ENCODE assay signal across 30 cellular contexts in genomic region chr3:124424396-124424795, GRCh38.
"Had no signal": no experiment of that assay in that cellular context is flagged by ENCODE, and none has a peak within 500 bp of the region (broad histone marks: within the 10 kb centered on the region; RNA-seq: fewer than 3 reads in every experiment).

No MANE protein-coding gene starts in this region.

- H3K4me1 Mint-ChIP-seq: immature natural killer cell, naive B cell, natural killer cell, neural progenitor cell had no signal

- ATAC-seq: left colon; left lung; lower lobe of right lung; natural killer cell; right lobe of liver; stimulated activated naive B cell treated with anti-CD40 and anti-IgM and Interleukin-4, amounts not matched to agents 10 μg/mL and 1 μg/mL and 100 μg/mL, for 72 hours; stimulated activated naive CD8-positive, alpha-beta T cell treated with anti-CD3 and anti-CD28 coated beads, Interleukin-15, Interleukin-2, amounts not matched to agents 100 U/mL and 50 U/mL, for 24 hours; upper lobe of right lung had no signal

- H3K36me3 Mint-ChIP-seq: immature natural killer cell; naive B cell; natural killer cell; stimulated activated naive B cell treated with anti-CD40 and anti-IgM and Interleukin-4, amounts not matched to agents 10 μg/mL and 1 μg/mL and 100 μg/mL, for 72 hours had no signal

- H3K9me3 Mint-ChIP-seq: immature natural killer cell; naive B cell; natural killer cell; nephron progenitor cell; neural progenitor cell; stimulated activated naive B cell treated with anti-CD40 and anti-IgM and Interleukin-4, amounts not matched to agents 10 μg/mL and 1 μg/mL and 100 μg/mL, for 72 hours had no signal

- H3K4me3 Mint-ChIP-seq: immature natural killer cell; naive B cell; natural killer cell; nephron progenitor cell; neural progenitor cell; stimulated activated naive B cell treated with anti-CD40 and anti-IgM and Interleukin-4, amounts not matched to agents 10 μg/mL and 1 μg/mL and 100 μg/mL, for 72 hours had no signal

- H3K27ac Mint-ChIP-seq: immature natural killer cell; natural killer cell; nephron progenitor cell; neural progenitor cell; progenitor cell of endocrine pancreas; stimulated activated naive B cell treated with anti-CD40 and anti-IgM and Interleukin-4, amounts not matched to agents 10 μg/mL and 1 μg/mL and 100 μg/mL, for 72 hours had no signal

- H3K27me3 Mint-ChIP-seq: naive B cell; progenitor cell of endocrine pancreas; stimulated activated naive B cell treated with anti-CD40 and anti-IgM and Interleukin-4, amounts not matched to agents 10 μg/mL and 1 μg/mL and 100 μg/mL, for 72 hours had no signal

- H3K9me3 ChIP-seq: left lung, lower lobe of right lung, neutrophil, right atrium auricular region, right lobe of liver, stomach, thoracic aorta, tibial artery, upper lobe of right lung had no signal

- FAIRE-seq: islet of Langerhans, kidney had no signal

- H3K36me3 ChIP-seq: left lung, neural progenitor cell, neutrophil, upper lobe of right lung had no signal

- DNase-seq: hypothalamus; immature natural killer cell; kidney; left colon; left lung; lower lobe of right lung; mammary epithelial cell; mesenchymal stem cell; naive B cell; natural killer cell; nephron progenitor cell; occipital lobe; right lobe of liver; stimulated activated CD4-positive, alpha-beta T cell treated with anti-CD3 and anti-CD28 coated beads, Interleukin-12 subunit alpha, Interleukin-12 subunit beta, amount 100 ng/mL, for 4 hours; stimulated activated CD4-positive, alpha-beta T cell treated with anti-CD3 and anti-CD28 coated beads, Interleukin-15, amount 100 ng/mL, for 24 hours; stimulated activated CD4-positive, alpha-beta T cell treated with anti-CD3 and anti-CD28 coated beads, Interleukin-2, amount 100 ng/mL, for 24 hours; stimulated activated CD4-positive, alpha-beta T cell treated with anti-CD3 and anti-CD28 coated beads, Interleukin-4, amount 100 ng/mL, for 1 hour; stimulated activated naive B cell treated with anti-CD40 and anti-IgM and Interleukin-4, amounts not matched to agents 10 μg/mL and 1 μg/mL and 100 μg/mL, for 72 hours; stimulated activated naive CD8-positive, alpha-beta T cell treated with anti-CD3 and anti-CD28 coated beads, Interleukin-15, Interleukin-2, amounts not matched to agents 100 U/mL and 50 U/mL, for 24 hours; stomach; tibial artery; trophoblast cell; upper lobe of right lung had no signal

- H3K4me1 ChIP-seq: left lung, lower lobe of right lung, neural progenitor cell, right atrium auricular region, right lobe of liver, stomach, upper lobe of right lung had no signal

- H3K4me3 ChIP-seq: left lung, lower lobe of right lung, neural progenitor cell, right atrium auricular region, right lobe of liver, stomach, thoracic aorta, tibial artery, upper lobe of right lung had no signal

- H3K27ac ChIP-seq: left lung, lower lobe of right lung, neural progenitor cell, neutrophil, parathyroid adenoma, right atrium auricular region, right lobe of liver, stomach, tibial artery, upper lobe of right lung had no signal

- H3K27me3 ChIP-seq: left lung, neural progenitor cell, neutrophil, right atrium auricular region, right lobe of liver, stomach, tibial artery, upper lobe of right lung had no signal
